22 cellular contexts compared by ENCODE assay signal in the genomic region with DNA sequence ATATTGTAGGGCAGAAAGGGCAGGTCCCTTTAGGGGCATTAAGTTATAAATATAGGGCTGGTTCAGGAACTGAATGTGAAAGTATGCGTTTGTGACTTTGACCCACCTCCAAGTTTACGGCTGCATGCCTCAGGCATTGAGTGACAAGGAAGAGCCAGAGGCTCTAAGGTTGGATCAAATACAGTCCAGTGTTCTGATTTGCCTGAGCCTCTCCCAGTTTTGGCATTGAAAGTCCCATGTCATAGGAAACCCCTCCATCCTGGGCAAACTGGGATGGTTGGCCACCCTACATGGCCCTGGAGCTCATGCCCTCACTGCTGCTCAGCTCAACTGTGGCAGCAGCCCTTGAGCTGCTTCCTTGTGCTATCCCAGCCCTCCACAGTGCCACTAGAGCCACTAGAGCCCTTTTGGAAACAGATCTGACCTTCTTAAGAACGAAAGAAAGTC. TPM values are rescaled to one million over a fixed set of nuclear protein-coding genes. Genes with fewer than 3 reads are reported as not detected.
DNase-seq lines count a peak whose midpoint lies in the region; ATAC-seq, FAIRE-seq and TF ChIP-seq lines count a peak whose summit lies in the region.
"Had no signal": no experiment of that assay in that cellular context is flagged by ENCODE, and none has a peak within 500 bp of the region (broad histone marks: within the 10 kb centered on the region; RNA-seq: fewer than 3 reads in every experiment).

No MANE protein-coding gene starts in this region.

- SMC1A ChIA-PET in GM12878 (lab: Charles Lee; ENCODE audit: uncharacterized antibody, unreplicated experiment): interaction anchor here (1.0 to 2.1 kb wide), 5 partner anchors 13 to 172 kb away, joined by 3 to 7 read pairs (median 5); no protein-coding TSS in a partner anchor

- H3K36me3 ChIP-seq in BLaER1 (peaks cover 99% of the 10 kb centered on the region), GM23338 (ENCODE audit: insufficient read depth) (peaks cover 8% of the 10 kb centered on the region; the same call in 1 of the 2 replicates), GM12878 (ENCODE audit: control insufficient read depth in 2 of 2, insufficient read depth in 2 of 2, low read length in 1 of 2) (peaks cover 14 to 36% of the 10 kb centered on the region in 2 experiments; a peak in 3 of 4 replicates), mesendoderm (ENCODE audit: control insufficient read depth, insufficient read depth, low read length) (no peaks in the 10 kb centered on the region)
- H3K36me3 ChIP-seq: prostate gland had no signal

- H3K18ac ChIP-seq in mesendoderm (ENCODE audit: low read length): no peak overlapping the region

- no peaks in the 10 kb centered on the region; the same call in 1 of the 2 replicates for H3K9me2 ChIP-seq in GM23338 (ENCODE audit: insufficient read depth)

- H4K20me1 ChIP-seq in BLaER1 (peaks cover 96% of the 10 kb centered on the region), GM23338 (replicated peaks; ENCODE audit: insufficient read depth) (peaks cover 24% of the 10 kb centered on the region), GM12878 (ENCODE audit: control insufficient read depth, insufficient read depth) (peaks cover 8% of the 10 kb centered on the region; the same call in 1 of the 2 replicates)

- H3K4me1 Mint-ChIP-seq in GM23338 (peaks cover 49% of the 10 kb centered on the region), naive B cell (peaks cover 22 to 37% (median 25%) of the 10 kb centered on the region in 3 donors)
- peaks cover 8 to 12% of the 10 kb centered on the region in 2 donors for H3K4me1 Mint-ChIP-seq in natural killer cell treated with Interleukin-12 subunit alpha and Interleukin-12 subunit beta and Interleukin-15 and Interleukin-18, amount 100 ng/mL, for 72 hours (ENCODE audit: low read depth in 2 of 2)
- H3K4me1 Mint-ChIP-seq: central memory CD8-positive, alpha-beta T cell had no signal

- no peak overlapping the region for H4K5ac ChIP-seq in mesendoderm (ENCODE audit: low read length)

- no peak overlapping the region for H3K23ac ChIP-seq in mesendoderm (ENCODE audit: low read length)

- in situ Hi-C loops in GM12878 (cut with MboI): no loop called here

- H3K9me3 Mint-ChIP-seq in GM23338 (no peaks in the 10 kb centered on the region), naive B cell (no peaks in the 10 kb centered on the region)
- no peaks in the 10 kb centered on the region for H3K9me3 Mint-ChIP-seq in natural killer cell treated with Interleukin-12 subunit alpha and Interleukin-12 subunit beta and Interleukin-15 and Interleukin-18, amount 100 ng/mL, for 72 hours
- H3K9me3 Mint-ChIP-seq: activated T-helper 1 cell treated with anti-CD3 and anti-CD28 coated beads, Interleukin-12 subunit alpha, Interleukin-12 subunit beta, Interleukin-2, Interleukin-4 antibody, amounts not matched to agents 30 ng/mL and 10 ng/mL and 1 ng/mL, durations not matched to agents 14 hours and 24 hours and 36 hours; central memory CD8-positive, alpha-beta T cell; effector memory CD8-positive, alpha-beta T cell; nephron had no signal

- H3K27ac Mint-ChIP-seq in GM23338 (peak overlapping the region; percentile 63), naive B cell (peak overlapping the region in 4 of 6 donors; percentile 31 to 57 (median 50))
- H3K27ac Mint-ChIP-seq in natural killer cell treated with Interleukin-12 subunit alpha and Interleukin-12 subunit beta and Interleukin-15 and Interleukin-18, amount 100 ng/mL, for 72 hours: no peak overlapping the region
- H3K27ac Mint-ChIP-seq: activated T-helper 1 cell treated with anti-CD3 and anti-CD28 coated beads, Interleukin-12 subunit alpha, Interleukin-12 subunit beta, Interleukin-2, Interleukin-4 antibody, amounts not matched to agents 30 ng/mL and 10 ng/mL and 1 ng/mL, durations not matched to agents 14 hours and 24 hours and 36 hours; effector memory CD8-positive, alpha-beta T cell had no signal

- no peak overlapping the region for H2AK5ac ChIP-seq in mesendoderm (ENCODE audit: low read length)

- ATAC-seq in GM23338 (no peak), GM12878 (peak; percentile 67), naive B cell (ENCODE audit: low read depth in 2 of 2) (peak in 1 of 2 donors; percentile 25), HG03280 (IDR thresholded peaks at IDR 0.05; ENCODE audit: unreplicated experiment) (no peak)
- ATAC-seq in natural killer cell treated with Interleukin-12 subunit alpha and Interleukin-12 subunit beta and Interleukin-15 and Interleukin-18, amount 100 ng/mL, for 72 hours: no peak
- ATAC-seq: effector memory CD8-positive, alpha-beta T cell; K562 had no signal

- TF ChIP-seq POLR2A in GM12878 (IDR thresholded peaks at IDR 0.05; ENCODE audit: low read depth, low read length): no peak

- no peak overlapping the region for H3K4me3 Mint-ChIP-seq in GM23338
- H3K4me3 Mint-ChIP-seq in naive B cell: peak overlapping the region in 2 of 8 donors; percentile 3 to 21
- no peak overlapping the region for H3K4me3 Mint-ChIP-seq in natural killer cell treated with Interleukin-12 subunit alpha and Interleukin-12 subunit beta and Interleukin-15 and Interleukin-18, amount 100 ng/mL, for 72 hours
- H3K4me3 Mint-ChIP-seq: activated T-helper 1 cell treated with anti-CD3 and anti-CD28 coated beads, Interleukin-12 subunit alpha, Interleukin-12 subunit beta, Interleukin-2, Interleukin-4 antibody, amounts not matched to agents 30 ng/mL and 10 ng/mL and 1 ng/mL, durations not matched to agents 14 hours and 24 hours and 36 hours; central memory CD8-positive, alpha-beta T cell; effector memory CD8-positive, alpha-beta T cell; nephron had no signal

- no TSS peak for BruUV-seq in GM12878 (replicated peaks; lab: Mats Ljungman, UMichigan)

- no peaks in the 10 kb centered on the region for H3K9me3 ChIP-seq in BLaER1
- H3K9me3 ChIP-seq in GM12878 (replicated peaks; ENCODE audit: control insufficient read depth, insufficient read depth, low read length): no peaks in the 10 kb centered on the region
- H3K9me3 ChIP-seq: prostate gland had no signal

- TF ChIP-seq RAD21 in GM12878 (IDR thresholded peaks at IDR 0.05; ENCODE audit: insufficient read depth, low read depth, low read length): no peak

- no peak for FAIRE-seq in GM12878 (lab: Jason Lieb, UNC)
- FAIRE-seq: D721Med, K562, RCC 7860 had no signal

- no peak overlapping the region for H3K4ac ChIP-seq in mesendoderm (ENCODE audit: low read depth, low read length)

- H3K4me1 ChIP-seq in BLaER1: peaks cover 74% of the 10 kb centered on the region
- H3K4me1 ChIP-seq in GM23338 (ENCODE audit: insufficient read depth): peaks cover 18% of the 10 kb centered on the region
- peaks cover 10% of the 10 kb centered on the region for H3K4me1 ChIP-seq in GM12878 (ENCODE audit: control insufficient read depth, insufficient read depth, low read length)
- peaks cover 5% of the 10 kb centered on the region for H3K4me1 ChIP-seq in mesendoderm (ENCODE audit: control insufficient read depth, low read depth, low read length)
- H3K4me1 ChIP-seq: prostate gland had no signal

- TF ChIP-seq CTCF in GM23338 (conservative IDR thresholded peaks at IDR 0.05; ENCODE audit: low read depth in 2 of 2) (no peak), GM12878 (IDR thresholded peaks at IDR 0.05 in 2 of 3, conservative IDR thresholded peaks at IDR 0.05 in 1 of 3; ENCODE audit: control insufficient read depth in 2 of 3, extremely low read depth in 1 of 3, insufficient read depth in 1 of 3, low read depth in 3 of 3, low read length in 3 of 3) (no peak)

- RAD21 ChIA-PET in GM12878 (lab: Charles Lee; ENCODE audit: unreplicated experiment): no interaction called here

- H3K79me2 ChIP-seq in GM23338 (replicated peaks; ENCODE audit: insufficient read depth) (peaks cover 85% of the 10 kb centered on the region), GM12878 (ENCODE audit: control insufficient read depth, insufficient read depth, low read length) (peaks cover 34% of the 10 kb centered on the region), mesendoderm (ENCODE audit: control insufficient read depth, insufficient read depth, low read length) (no peaks in the 10 kb centered on the region)

- no peaks in the 10 kb centered on the region for H3F3A ChIP-seq in GM23338 (replicated peaks; ENCODE audit: low read depth)

- no peak overlapping the region for H2BK120ac ChIP-seq in mesendoderm (ENCODE audit: low read depth, low read length)

- no peak overlapping the region for H3K56ac ChIP-seq in mesendoderm (ENCODE audit: low read length)

- TF ChIP-seq EP300 in GM12878 (IDR thresholded peaks at IDR 0.05; ENCODE audit: borderline replicate concordance in 1 of 2, control insufficient read depth in 1 of 2, low read depth in 2 of 2, low read length in 2 of 2): no peak

- no peak overlapping the region for H2BK5ac ChIP-seq in mesendoderm (ENCODE audit: low read length)

- H3K4me2 ChIP-seq in BLaER1 (peak overlapping the region; percentile 34; the same call in 1 of the 2 replicates), GM23338 (no peak overlapping the region), GM12878 (ENCODE audit: control insufficient read depth, insufficient read depth) (peak overlapping the region; percentile 53; the same call in 1 of the 2 replicates), mesendoderm (ENCODE audit: low read length) (no peak overlapping the region)

- H3K27me3 Mint-ChIP-seq in GM23338 (ENCODE audit: insufficient read depth, low read depth, poor library complexity) (no peaks in the 10 kb centered on the region), naive B cell (no peaks in the 10 kb centered on the region)
- no peaks in the 10 kb centered on the region for H3K27me3 Mint-ChIP-seq in natural killer cell treated with Interleukin-12 subunit alpha and Interleukin-12 subunit beta and Interleukin-15 and Interleukin-18, amount 100 ng/mL, for 72 hours
- H3K27me3 Mint-ChIP-seq: central memory CD8-positive, alpha-beta T cell; effector memory CD8-positive, alpha-beta T cell had no signal

- H3K9ac ChIP-seq in BLaER1 (no peak overlapping the region), GM12878 (ENCODE audit: control insufficient read depth, insufficient read depth, low read length) (no peak overlapping the region; the same call in 1 of the 2 replicates), mesendoderm (ENCODE audit: low read length) (no peak overlapping the region)

- no peak for DNase-seq in GM23338 (ENCODE audit: low spot score)
- no peak for DNase-seq in GM12878 (ENCODE audit: low read depth, low spot score)
- DNase-seq in naive B cell: no peak
- DNase-seq in NCI-H2171 treated with DMSO at 0.1 percent for 48 hours (lab: John Stamatoyannopoulos, UW): no peak
- no peak for DNase-seq in natural killer cell treated with Interleukin-12 subunit alpha and Interleukin-12 subunit beta and Interleukin-15 and Interleukin-18, amount 100 ng/mL, for 72 hours (ENCODE audit: low spot score)
- no peak for DNase-seq in mesendoderm
- DNase-seq: effector memory CD8-positive, alpha-beta T cell; GF-D8; HCEC 1CT; hypothalamus; NCI-H1092; stimulated activated CD4-positive, alpha-beta T cell treated with anti-CD3 and anti-CD28 coated beads, Interleukin-15, amount 100 ng/mL, for 24 hours; SW 1271 had no signal

- H2BK15ac ChIP-seq in mesendoderm (replicated peaks; ENCODE audit: low read depth): no peak overlapping the region

- peaks cover 6% of the 10 kb centered on the region for H3K79me1 ChIP-seq in mesendoderm (ENCODE audit: low read length)

- H3K4me3 ChIP-seq in BLaER1 (no peak overlapping the region), GM23338 (no peak overlapping the region), GM12878 (no peak overlapping the region), mesendoderm (ENCODE audit: low read length) (no peak overlapping the region)
- H3K4me3 ChIP-seq: K562, prostate gland had no signal

- intact Hi-C loops in GM12878 (cut with micrococcal nuclease; ENCODE audit: unreplicated experiment): no loop called here

- H3K27me3 ChIP-seq in BLaER1 (no peaks in the 10 kb centered on the region), GM23338 (ENCODE audit: insufficient read depth) (no peaks in the 10 kb centered on the region), GM12878 (replicated peaks in 1 of 2; ENCODE audit: control insufficient read depth in 2 of 2, insufficient read depth in 2 of 2, low read length in 1 of 2) (no peaks in the 10 kb centered on the region), mesendoderm (ENCODE audit: insufficient read depth, low read length, poor library complexity) (no peaks in the 10 kb centered on the region)

- CTCF ChIA-PET in GM12878 (lab: Yijun Ruan, JAX): interaction anchor here (1.0 to 2.1 kb wide), 3 partner anchors 13 to 27 kb away, joined by 3 to 10 read pairs (median 9); no protein-coding TSS in a partner anchor

- H3K36me3 Mint-ChIP-seq in GM23338 (ENCODE audit: low read depth) (peaks cover 44% of the 10 kb centered on the region), naive B cell (peaks cover 11 to 15% of the 10 kb centered on the region in 2 donors)
- no peaks in the 10 kb centered on the region for H3K36me3 Mint-ChIP-seq in natural killer cell treated with Interleukin-12 subunit alpha and Interleukin-12 subunit beta and Interleukin-15 and Interleukin-18, amount 100 ng/mL, for 72 hours

- H4K8ac ChIP-seq in mesendoderm (ENCODE audit: low read depth, low read length): no peak overlapping the region

- H3K27ac ChIP-seq in BLaER1 (peak overlapping the region; percentile 26; the same call in 1 of the 2 replicates), GM23338 (ENCODE audit: low read depth) (no peak overlapping the region), GM12878 (ENCODE audit: control insufficient read depth, insufficient read depth) (peak overlapping the region; percentile 33), mesendoderm (ENCODE audit: low read depth, low read length) (no peak overlapping the region)
- H3K27ac ChIP-seq: prostate gland had no signal

- H2AFZ ChIP-seq in GM23338 (no peak overlapping the region), GM12878 (ENCODE audit: control insufficient read depth, low read depth, low read length) (no peak overlapping the region)

- POLR2A ChIA-PET in GM12878 (lab: Charles Lee): no interaction called here

- 51% methylated on average over 3 of the region's 3 CpGs for WGBS in GM12878 (ENCODE audit: insufficient coverage, insufficient replicate concordance, low lambda C conversion rate, missing lambda C conversion rate)
- no CpG with 5 or more reads among the region's 3 CpGs for WGBS in mesendoderm (ENCODE audit: extremely low coverage, insufficient coverage, low lambda C conversion rate)

RNA-seq across cellular contexts. Expression of a gene that starts 29.9 kb away (rescaled TPM):
- 54.7 and 56.0 TPM in 2 replicates for total RNA-seq in GM23338 (2014; rRNA removed; shearing (Covaris generic))
- polyA plus RNA-seq in GM23338 (2016; fragmentation: Nextera tagmentation; extraction: Ambion mirVana) (23.2 and 24.3 TPM in 2 replicates), GM12878 (2011; rRNA removed) (52.7 and 73.1 TPM in 2 replicates), GM12878 (2014; fragmentation: Illumina TruSeq; extraction: Trizol) (21.7 and 23.6 TPM in 2 replicates), GM12878 (2014; fragmentation: Nextera tagmentation; extraction: Ambion mirVana) (1 to 10 TPM; 5.0 to 6.4 TPM), GM12878 (2014; rRNA removed) (20.7 and 22.8 TPM in 2 replicates), GM12878 (2016; fragmentation: Nextera tagmentation; extraction: Ambion mirVana) (10 to 100 TPM; 19.6 to 21.3 TPM), naive B cell (ENCODE audit: low read depth in 6 of 6) (1 to 10 TPM; 3.1 to 8.3 (median 6.1) TPM)
- total RNA-seq in GM12878 (2013; cell fraction: nucleolus; rRNA removed): 63.6 and 80.5 TPM in 2 replicates
- total RNA-seq in GM12878 (2014; rRNA removed) (16.1 and 16.3 TPM in 2 replicates), GM12878 (2014; rRNA removed; fragmentation: Illumina TruSeq; extraction: Trizol) (17.9 and 18.1 TPM in 2 replicates), GM12878 (2021) (36.4 and 38.9 TPM in 2 replicates)
- 19.0 TPM for polyA plus RNA-seq in GM12878 (2011; ENCODE audit: low read depth)
- 48.9 and 55.8 TPM in 2 replicates for polyA plus RNA-seq in GM12878 (2011; cell fraction: cytosol; rRNA removed)
- 79.9 and 80.2 TPM in 2 replicates for polyA plus RNA-seq in GM12878 (2011; cell fraction: nucleus; rRNA removed)
- polyA plus RNA-seq in GM12878 (2012): 27.4 and 47.4 TPM in 2 replicates
- polyA minus RNA-seq in GM12878 (2011; rRNA and poly(A)+ RNA removed): 164 and 192 TPM in 2 replicates
- 50.4 and 50.6 TPM in 2 replicates for polyA minus RNA-seq in GM12878 (2011; cell fraction: cytosol; rRNA and poly(A)+ RNA removed)
- polyA minus RNA-seq in GM12878 (2011; cell fraction: nucleus; rRNA and poly(A)+ RNA removed): 58.2 and 72.9 TPM in 2 replicates
- total RNA-seq in natural killer cell treated with Interleukin-12 subunit alpha and Interleukin-12 subunit beta and Interleukin-15 and Interleukin-18, amount 100 ng/mL, for 72 hours: 10 to 100 TPM; 71.3 to 78.1 TPM
- polyA plus RNA-seq in mesendoderm (2013, experiment 1 of 2): 20.7 TPM
- 20.4 TPM for polyA plus RNA-seq in mesendoderm (2013, experiment 2 of 2)

Comparison
In these comparisons a context has a peak if more than half of its experiments do, and no peak if none do; other contexts are left out.
1. H3K27ac ChIP-seq: peak in BLaER1 (single experiment) and GM12878 (single experiment); none in GM23338 (single experiment) and mesendoderm (single experiment).
2. H3K4me2 ChIP-seq: peak in BLaER1 (single experiment) and GM12878 (single experiment); none in GM23338 (single experiment) and mesendoderm (single experiment).
3. H3K27ac Mint-ChIP-seq: peak in GM23338 (single experiment) and naive B cell (4 of 6); none in natural killer cell treated with Interleukin-12 subunit alpha and Interleukin-12 subunit beta and Interleukin-15 and Interleukin-18, amount 100 ng/mL, for 72 hours (0 of 2).